21 cellular contexts compared by ENCODE assay signal in the genomic region with DNA sequence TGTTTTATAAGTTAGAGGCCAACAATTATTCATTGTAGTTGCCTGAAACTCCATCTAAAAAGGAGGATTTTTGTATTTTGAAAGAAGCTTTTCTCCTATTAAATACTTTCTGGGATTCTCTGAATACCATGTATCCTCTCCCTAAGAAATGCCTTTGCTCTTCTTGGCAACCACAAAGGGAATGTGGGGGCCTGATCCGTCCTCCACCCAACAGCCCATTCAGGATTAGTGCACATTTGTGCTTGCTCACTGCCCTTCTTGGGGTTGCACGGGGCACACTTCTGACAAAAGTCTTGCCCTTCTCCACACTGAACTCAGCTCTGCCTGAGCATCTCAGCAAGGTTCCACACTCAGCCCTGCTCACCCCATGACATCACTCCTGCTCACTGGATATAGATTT.
"Had no signal": no experiment of that assay in that cellular context is flagged by ENCODE, and none has a peak within 500 bp of the region (broad histone marks: within the 10 kb centered on the region; RNA-seq: fewer than 3 reads in every experiment).

No MANE protein-coding gene starts in this region.

- H3K27ac Mint-ChIP-seq: activated CD8-positive, alpha-beta T cell treated with anti-CD3 and anti-CD28 coated beads, Interleukin-2, amount 10 ng/mL, durations not matched to agents 7 days and 5 days; activated T-helper 17 cell treated with anti-CD3 and anti-CD28 coated beads, Interleukin-2, amount 50 U/mL, for 72 hours had no signal

- H3K4me3 ChIP-seq: colonic mucosa, dorsolateral prefrontal cortex, esophagus squamous epithelium, heart right ventricle, smooth muscle cell, testis, upper lobe of left lung had no signal

- H3K27ac ChIP-seq: colonic mucosa, dorsolateral prefrontal cortex, esophagus squamous epithelium, heart right ventricle, testis, upper lobe of left lung had no signal

- H3K4me3 Mint-ChIP-seq: activated CD8-positive, alpha-beta T cell treated with anti-CD3 and anti-CD28 coated beads, Interleukin-2, amount 10 ng/mL, durations not matched to agents 7 days and 5 days; activated T-helper 17 cell treated with anti-CD3 and anti-CD28 coated beads, Interleukin-2, amount 50 U/mL, for 72 hours; central memory CD8-positive, alpha-beta T cell; naive B cell had no signal

- H3K9me3 Mint-ChIP-seq: activated naive CD4-positive, alpha-beta T cell treated with anti-CD3 and anti-CD28 coated beads, Interleukin-2, amount 50 U/mL, for 72 hours; activated T-helper 17 cell treated with anti-CD3 and anti-CD28 coated beads, Interleukin-2, amount 50 U/mL, for 72 hours; central memory CD8-positive, alpha-beta T cell; naive B cell had no signal

- H3K36me3 ChIP-seq: colonic mucosa had no signal

- DNase-seq: activated CD4-positive, alpha-beta T cell treated with anti-CD3 and anti-CD28 coated beads for 1 hour; activated CD4-positive, alpha-beta T cell treated with anti-CD3 and anti-CD28 coated beads, Interleukin-2, amount 50 U/mL, for 1 hour; activated CD8-positive, alpha-beta T cell treated with anti-CD3 and anti-CD28 coated beads, Interleukin-2, amount 10 ng/mL, durations not matched to agents 7 days and 5 days; aorta; colonic mucosa; dorsolateral prefrontal cortex; esophagus squamous epithelium; heart right ventricle; islet precursor cell; left cardiac atrium; naive B cell; stimulated activated CD4-positive, alpha-beta T cell treated with anti-CD3 and anti-CD28 coated beads, Interleukin-2, amount 100 ng/mL, for 48 hours; stimulated activated naive CD4-positive, alpha-beta T cell; T-helper 1 cell; testis; upper lobe of left lung had no signal

- ATAC-seq: activated CD8-positive, alpha-beta T cell treated with anti-CD3 and anti-CD28 coated beads, Interleukin-2, amount 10 ng/mL, durations not matched to agents 7 days and 5 days; activated naive CD4-positive, alpha-beta T cell treated with anti-CD3 and anti-CD28 coated beads, Interleukin-2, amount 50 U/mL, for 72 hours; activated T-helper 17 cell treated with anti-CD3 and anti-CD28 coated beads, Interleukin-2, amount 50 U/mL, for 72 hours; heart right ventricle; left cardiac atrium; sciatic nerve had no signal

- H3K9me3 ChIP-seq: colonic mucosa, esophagus squamous epithelium, heart right ventricle, testis, upper lobe of left lung had no signal

- H3K4me1 Mint-ChIP-seq: activated T-helper 17 cell treated with anti-CD3 and anti-CD28 coated beads, Interleukin-2, amount 50 U/mL, for 72 hours; central memory CD8-positive, alpha-beta T cell; naive B cell had no signal

- H3K27me3 Mint-ChIP-seq: activated T-helper 17 cell treated with anti-CD3 and anti-CD28 coated beads, Interleukin-2, amount 50 U/mL, for 72 hours; central memory CD8-positive, alpha-beta T cell; naive B cell had no signal

- H3K27me3 ChIP-seq: colonic mucosa, dorsolateral prefrontal cortex, esophagus squamous epithelium, heart right ventricle, testis, upper lobe of left lung had no signal

- H3K4me2 ChIP-seq: smooth muscle cell had no signal

- H3K4me1 ChIP-seq: colonic mucosa, esophagus squamous epithelium, heart right ventricle, testis, upper lobe of left lung had no signal
